1 cellular context compared by ENCODE assay signal in the genomic region with DNA sequence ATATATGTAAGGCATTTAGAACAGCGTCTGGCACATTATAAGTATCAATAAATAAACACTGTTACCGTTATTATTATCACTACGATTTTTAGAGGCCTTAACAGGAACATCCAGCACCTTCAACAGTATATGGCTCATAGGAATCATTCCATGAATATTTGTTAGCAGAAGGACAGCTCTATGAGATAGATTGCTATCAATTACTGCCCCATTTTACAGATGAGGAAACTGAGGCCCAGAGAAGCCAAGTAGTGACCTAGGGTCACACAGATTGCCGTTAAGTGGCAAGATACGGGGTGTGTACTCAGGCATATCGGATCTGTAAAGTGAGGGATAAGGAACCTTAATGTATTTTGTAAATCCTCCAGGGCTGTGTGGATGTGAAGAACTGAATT.
TF ChIP-seq lines count a peak whose summit lies in the region.

No MANE protein-coding gene starts in this region.

TF ChIP-seq in H1, 55 proteins besides CTCF, POLR2A, EP300 and RAD21:
- no peak for TF ChIP-seq EZH2 (IDR thresholded peaks at IDR 0.05; ENCODE audit: low read depth, low read length, severe bottlenecking)
- TF ChIP-seq, protein P1, sequence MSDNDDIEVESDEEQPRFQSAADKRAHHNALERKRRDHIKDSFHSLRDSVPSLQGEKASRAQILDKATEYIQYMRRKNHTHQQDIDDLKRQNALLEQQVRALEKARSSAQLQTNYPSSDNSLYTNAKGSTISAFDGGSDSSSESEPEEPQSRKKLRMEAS (IDR thresholded peaks at IDR 0.05) = no peak
- no peak for TF ChIP-seq SP2 (IDR thresholded peaks at IDR 0.05; ENCODE audit: low read length)
- peak; percentile 96 for TF ChIP-seq KDM1A (IDR thresholded peaks at IDR 0.05; ENCODE audit: borderline replicate concordance, low read length)
- TF ChIP-seq GTF2F1 (IDR thresholded peaks at IDR 0.05; ENCODE audit: borderline replicate concordance, low read depth, low read length) = no peak
- no peak for TF ChIP-seq HDAC6 (IDR thresholded peaks at IDR 0.05; ENCODE audit: low read depth, low read length)
